1 cellular context compared by ENCODE assay signal in the genomic region with DNA sequence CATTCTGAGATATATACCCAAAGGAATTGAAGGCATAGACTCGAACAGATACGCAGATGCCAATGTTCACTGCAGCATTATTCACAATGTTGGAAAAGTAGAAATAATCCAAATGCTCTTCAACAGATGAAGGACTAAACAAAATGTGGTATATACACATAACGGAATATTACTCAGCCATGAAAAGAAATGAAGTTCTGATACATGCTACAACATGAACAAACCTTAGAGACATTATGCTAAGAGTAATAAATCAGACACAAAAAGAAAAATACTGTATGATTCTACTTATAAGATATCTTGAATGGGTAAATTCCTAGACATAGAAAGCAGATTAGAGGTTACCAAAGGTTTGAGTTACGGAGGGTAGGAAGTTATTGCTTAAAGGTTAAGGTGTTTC.
TF ChIP-seq lines count a peak whose summit lies in the region.

No MANE protein-coding gene starts in this region.

TF ChIP-seq in K562, 482 proteins besides CTCF, POLR2A, EP300 and RAD21:
- TF ChIP-seq RBM25 (IDR thresholded peaks at IDR 0.05; ENCODE audit: low read depth, low read length, severe bottlenecking) (peak; percentile 46), CREBBP (IDR thresholded peaks at IDR 0.05; ENCODE audit: low read depth, low read length) (no peak), SIX5 (IDR thresholded peaks at IDR 0.05; ENCODE audit: borderline replicate concordance in 1 of 2, insufficient read depth in 1 of 2, low read depth in 1 of 2, low read length in 2 of 2) (no peak), ZNF146 (CRISPR knock-in tag; IDR thresholded peaks at IDR 0.05; ENCODE audit: unreplicated experiment) (peak; percentile 74), STAT5A (IDR thresholded peaks at IDR 0.05; ENCODE audit: borderline replicate concordance, low read length) (no peak), KDM1A (IDR thresholded peaks at IDR 0.05) (0 out of 4 replicates have a peak, but pooled peaks of 1 of the 2 experiments have one; percentile 9)
- TF ChIP-seq, protein P1, sequence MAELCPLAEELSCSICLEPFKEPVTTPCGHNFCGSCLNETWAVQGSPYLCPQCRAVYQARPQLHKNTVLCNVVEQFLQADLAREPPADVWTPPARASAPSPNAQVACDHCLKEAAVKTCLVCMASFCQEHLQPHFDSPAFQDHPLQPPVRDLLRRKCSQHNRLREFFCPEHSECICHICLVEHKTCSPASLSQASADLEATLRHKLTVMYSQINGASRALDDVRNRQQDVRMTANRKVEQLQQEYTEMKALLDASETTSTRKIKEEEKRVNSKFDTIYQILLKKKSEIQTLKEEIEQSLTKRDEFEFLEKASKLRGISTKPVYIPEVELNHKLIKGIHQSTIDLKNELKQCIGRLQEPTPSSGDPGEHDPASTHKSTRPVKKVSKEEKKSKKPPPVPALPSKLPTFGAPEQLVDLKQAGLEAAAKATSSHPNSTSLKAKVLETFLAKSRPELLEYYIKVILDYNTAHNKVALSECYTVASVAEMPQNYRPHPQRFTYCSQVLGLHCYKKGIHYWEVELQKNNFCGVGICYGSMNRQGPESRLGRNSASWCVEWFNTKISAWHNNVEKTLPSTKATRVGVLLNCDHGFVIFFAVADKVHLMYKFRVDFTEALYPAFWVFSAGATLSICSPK (IDR thresholded peaks at IDR 0.05; ENCODE audit: borderline replicate concordance), result no peak
- TF ChIP-seq, protein P2, sequence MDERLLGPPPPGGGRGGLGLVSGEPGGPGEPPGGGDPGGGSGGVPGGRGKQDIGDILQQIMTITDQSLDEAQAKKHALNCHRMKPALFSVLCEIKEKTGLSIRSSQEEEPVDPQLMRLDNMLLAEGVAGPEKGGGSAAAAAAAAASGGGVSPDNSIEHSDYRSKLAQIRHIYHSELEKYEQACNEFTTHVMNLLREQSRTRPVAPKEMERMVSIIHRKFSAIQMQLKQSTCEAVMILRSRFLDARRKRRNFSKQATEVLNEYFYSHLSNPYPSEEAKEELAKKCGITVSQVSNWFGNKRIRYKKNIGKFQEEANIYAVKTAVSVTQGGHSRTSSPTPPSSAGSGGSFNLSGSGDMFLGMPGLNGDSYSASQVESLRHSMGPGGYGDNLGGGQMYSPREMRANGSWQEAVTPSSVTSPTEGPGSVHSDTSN (CRISPR knock-in tag; IDR thresholded peaks at IDR 0.05; ENCODE audit: low read depth), result no peak
- TF ChIP-seq, protein P2 (tag; conservative IDR thresholded peaks at IDR 0.05; ENCODE audit: low read depth), result no peak
